8 cellular contexts compared by ENCODE assay signal in the genomic region with DNA sequence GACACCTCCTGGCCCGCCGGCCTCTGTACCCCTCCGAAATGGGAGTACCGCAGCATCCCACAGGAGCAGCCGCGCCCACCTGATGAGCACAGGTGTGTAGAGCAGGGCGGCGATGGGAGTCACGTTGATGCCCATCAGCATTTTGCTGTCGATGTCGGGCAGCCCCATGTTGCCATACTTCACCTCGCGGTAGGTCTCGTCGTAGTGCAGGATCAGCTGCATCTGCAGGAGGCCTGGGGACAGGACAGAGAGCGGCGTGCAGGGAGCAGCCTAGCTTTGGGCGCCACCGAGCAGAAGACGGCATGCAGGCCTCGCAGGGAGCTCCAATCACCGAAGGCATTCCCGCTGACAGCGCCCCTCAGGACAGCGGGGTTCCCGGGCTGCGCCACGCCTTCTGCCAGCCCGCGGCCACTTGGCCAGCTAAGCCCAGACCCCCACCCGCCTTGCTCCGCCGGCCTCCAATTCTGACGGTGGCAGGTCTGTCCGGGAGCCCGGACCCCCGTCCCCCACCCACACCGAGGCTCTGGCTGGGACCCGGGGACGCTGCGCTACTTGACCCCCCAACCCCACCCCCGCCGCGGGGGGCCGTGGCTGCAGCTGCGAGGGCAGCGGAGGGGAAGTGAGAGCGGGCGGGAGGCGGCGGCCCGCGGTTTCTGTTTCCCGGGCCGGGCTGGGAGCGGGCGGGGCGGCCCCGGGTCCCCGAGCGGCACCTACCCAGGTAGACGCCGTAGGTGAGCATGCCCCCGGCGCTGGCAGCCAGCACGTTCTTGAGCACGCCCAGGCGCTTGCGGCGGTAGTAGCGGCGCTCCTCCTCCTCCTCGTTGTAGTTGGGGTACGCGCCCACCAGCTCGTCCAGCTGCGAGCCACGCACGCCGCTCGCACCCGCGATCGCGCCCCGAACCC. TPM values are rescaled to one million over a fixed set of nuclear protein-coding genes. Genes with fewer than 3 reads are reported as not detected.
DNase-seq lines count a peak whose midpoint lies in the region; ATAC-seq, FAIRE-seq and TF ChIP-seq lines count a peak whose summit lies in the region.

No MANE protein-coding gene starts in this region.

- no peak for FAIRE-seq in pancreas (lab: Jason Lieb, UNC)

- intact Hi-C loops in pancreas (cut with DNase I): no loop called here

- 15 to 21% methylated on average over 61 to 86 of the region's 86 CpGs for WGBS in pancreas, 2 donors

- H3K27me3 ChIP-seq in pancreas: no peaks in the 10 kb centered on the region

- peak; percentile 44 for DNase-seq in GM03348 (ENCODE audit: low spot score)
- no peak for DNase-seq in HFF-Myc (ENCODE audit: extremely low read depth, low read depth)
- DNase-seq in NCI-H510A (lab: John Stamatoyannopoulos, UW): peak; percentile 47
- peak; percentile 29 for DNase-seq in activated T-cell treated with anti-CD3 and anti-CD28 coated beads for 4 hours
- no peak for DNase-seq in fibroblast of mammary gland (ENCODE audit: low read depth)
- peak; percentile 52 to 91 (median 70) for DNase-seq in pancreas
- DNase-seq in cerebellum (ENCODE audit: low spot score): no peak
- DNase-seq in A172 (ENCODE audit: low spot score): no peak

- H3K9me3 ChIP-seq in pancreas: no peaks in the 10 kb centered on the region

- H3K4me1 ChIP-seq in pancreas: peaks cover under 1 to 7% (median 2%) of the 10 kb centered on the region in 3 donors

- H3K4me3 ChIP-seq in HFF-Myc (replicated peaks; ENCODE audit: low read depth, low read length) (peak overlapping the region; percentile 62), fibroblast of mammary gland (ENCODE audit: control insufficient read depth, low read depth, low read length) (peak overlapping the region; percentile 48), pancreas (peak overlapping the region; percentile 51 to 77 (median 60))

- ATAC-seq in pancreas: peak; percentile 44 to 73 (median 51)

- no peaks in the 10 kb centered on the region for H3K36me3 ChIP-seq in pancreas

- H3K27ac ChIP-seq in pancreas: peak overlapping the region; percentile 39 to 57 (median 50)

- TF ChIP-seq CTCF in HFF-Myc (IDR thresholded peaks at IDR 0.05; ENCODE audit: low read depth, low read length, missing control alignments) (no peak), fibroblast of mammary gland (conservative IDR thresholded peaks at IDR 0.05; ENCODE audit: control insufficient read depth, insufficient read depth, low read depth, low read length) (no peak), pancreas (IDR thresholded peaks at IDR 0.05) (no peak)

RNA-seq across cellular contexts. Expression of a gene that starts 0.7 kb away (rescaled TPM):
- total RNA-seq in pancreas: 10 to 100 TPM; 13.0 to 28.5 (median 16.6) TPM
- 10 to 100 TPM; 26.3 to 36.5 TPM for polyA plus RNA-seq in pancreas
- total RNA-seq in cerebellum: 4.3 TPM
- 22.1 and 34.3 TPM in 2 replicates for total RNA-seq in A172 (2014; rRNA removed; shearing (Covaris generic))

RNA-seq across cellular contexts. Expression of a gene that starts 6.9 kb away (rescaled TPM):
- total RNA-seq in pancreas (10 to 100 TPM in 2 of 6 donors, 1 to 10 TPM in 4; 3.2 to 13.7 (median 8.0) TPM), cerebellum (0.82 TPM)
- polyA plus RNA-seq in pancreas: 1 to 10 TPM; 6.4 to 9.5 TPM
- total RNA-seq in A172 (2014; rRNA removed; shearing (Covaris generic)): 54.0 and 64.8 TPM in 2 replicates

RNA-seq across cellular contexts. Expression of a gene that starts 27.3 kb away (rescaled TPM):
- 10 to 100 TPM; 43.6 to 70.5 (median 59.0) TPM for total RNA-seq in pancreas
- 100 to 1,000 TPM; 116 to 121 TPM for polyA plus RNA-seq in pancreas
- 53.9 TPM for total RNA-seq in cerebellum
- total RNA-seq in A172 (2014; rRNA removed; shearing (Covaris generic)): 255 and 310 TPM in 2 replicates

RNA-seq across cellular contexts. Expression of a gene that starts 35.6 kb away (rescaled TPM):
- 100 to 1,000 TPM; 166 to 287 (median 201) TPM for total RNA-seq in pancreas
- polyA plus RNA-seq in pancreas: 1,000 to 10,000 TPM in 1 of 2 donors, 100 to 1,000 TPM in 1; 550 to 1,036 TPM
- total RNA-seq in cerebellum: 5.5 TPM
- 149 and 167 TPM in 2 replicates for total RNA-seq in A172 (2014; rRNA removed; shearing (Covaris generic))

Comparison
In these comparisons a context has a peak if more than half of its experiments do, and no peak if none do; other contexts are left out.
1. DNase-seq: peak in GM03348 (single experiment), NCI-H510A (single experiment), activated T-cell treated with anti-CD3 and anti-CD28 coated beads for 4 hours (single experiment) and pancreas (6 of 6); none in HFF-Myc (single experiment), fibroblast of mammary gland (single experiment), cerebellum (single experiment) and A172 (single experiment).
2. Peak in every context shown above with its lines, with median percentiles within 50 percentile points of each other: H3K4me3 ChIP-seq.